ENCODE assay signal across 9 cellular contexts in genomic region chr22:46660604-46661201, GRCh38.
DNase-seq lines count a peak whose midpoint lies in the region; TF ChIP-seq lines count a peak whose summit lies in the region.
"Had no signal": no experiment of that assay in that cellular context is flagged by ENCODE, and none has a peak within 500 bp of the region (broad histone marks: within the 10 kb centered on the region; RNA-seq: fewer than 3 reads in every experiment).

No MANE protein-coding gene starts in this region.

- peak overlapping the region; percentile 44 to 56 for H3K9ac ChIP-seq in duodenal mucosa (ENCODE audit: low read depth in 1 of 2, low read length in 2 of 2)
- H3K9ac ChIP-seq: KMS-11 had no signal

- peaks cover 26 to 29% of the 10 kb centered on the region in 2 donors for H3K4me1 ChIP-seq in duodenal mucosa (ENCODE audit: control insufficient read depth in 1 of 2, insufficient read depth in 2 of 2, low read length in 2 of 2)

- DNase-seq in NCI-H345 (lab: John Stamatoyannopoulos, UW): peak; percentile 54
- no peak for DNase-seq in NCI-H345 treated with DMSO at 0.1 percent for 48 hours (lab: John Stamatoyannopoulos, UW; ENCODE audit: unreplicated experiment)
- no peak for DNase-seq in RWPE1 (ENCODE audit: low spot score)
- DNase-seq in retinal pigment epithelial cell (ENCODE audit: low read depth): no peak
- DNase-seq in NOMO-1 (lab: John Stamatoyannopoulos, UW; ENCODE audit: unreplicated experiment in 2 of 2): no peak
- DNase-seq in AML-193 (lab: John Stamatoyannopoulos, UW): no peak
- no peak for DNase-seq in HuH-7.5 (ENCODE audit: low spot score)

- no peaks in the 10 kb centered on the region for H3K27me3 ChIP-seq in duodenal mucosa (ENCODE audit: control insufficient read depth in 1 of 2, insufficient read depth in 2 of 2, low read length in 2 of 2)

- H3K9me3 ChIP-seq in duodenal mucosa (ENCODE audit: control insufficient read depth in 1 of 2, low read length in 2 of 2): no peaks in the 10 kb centered on the region

- no peak for TF ChIP-seq CTCF in RWPE1 (conservative IDR thresholded peaks at IDR 0.05; ENCODE audit: low read depth)
- TF ChIP-seq CTCF in retinal pigment epithelial cell (conservative IDR thresholded peaks at IDR 0.05; ENCODE audit: low read depth, low read length): peak; percentile 11

- CTCF ChIA-PET in RWPE1 (lab: Yijun Ruan, JAX): no interaction called here

- H3K36me3 ChIP-seq in duodenal mucosa (ENCODE audit: control insufficient read depth in 1 of 2, insufficient read depth in 2 of 2, low read length in 2 of 2): peaks cover 9 to 38% of the 10 kb centered on the region in 2 donors

- H3K4me3 ChIP-seq in duodenal mucosa (ENCODE audit: low read depth in 1 of 2, low read length in 2 of 2) (peak overlapping the region; percentile 16 to 44), retinal pigment epithelial cell (ENCODE audit: low read length) (no peak overlapping the region)

- H3K27ac ChIP-seq in RWPE1 (peak overlapping the region; percentile 48), duodenal mucosa (ENCODE audit: low read depth, low read length) (peak overlapping the region; percentile 66)
- H3K27ac ChIP-seq: KMS-11 had no signal

- POLR2A ChIA-PET in RWPE1 (lab: Yijun Ruan, JAX; ENCODE audit: low non-redundant PET): no interaction called here
